Comparison of ENCODE assay signal across 19 cellular contexts in genomic region chr3:16463914-16464313, GRCh38. TPM values are rescaled to one million over a fixed set of nuclear protein-coding genes. Genes with fewer than 3 reads are reported as not detected.
DNase-seq lines count a peak whose midpoint lies in the region; ATAC-seq and TF ChIP-seq lines count a peak whose summit lies in the region.
"Had no signal": no experiment of that assay in that cellular context is flagged by ENCODE, and none has a peak within 500 bp of the region (broad histone marks: within the 10 kb centered on the region; RNA-seq: fewer than 3 reads in every experiment).

No MANE protein-coding gene starts in this region.

- H3K4me1 ChIP-seq in OCI-LY1 (ENCODE audit: insufficient read depth, low read length, severe bottlenecking) (peaks cover 93% of the 10 kb centered on the region), testis (peaks cover 4% of the 10 kb centered on the region)
- H3K4me1 ChIP-seq: body of pancreas, HAP-1, suprapubic skin had no signal

- H3K27me3 ChIP-seq in OCI-LY1 (ENCODE audit: insufficient read depth, low read length) = no peaks in the 10 kb centered on the region
- no peaks in the 10 kb centered on the region for H3K27me3 ChIP-seq in testis
- H3K27me3 ChIP-seq: body of pancreas, gastroesophageal sphincter, MG63, suprapubic skin had no signal

- peak overlapping the region; percentile 38; the same call in 1 of the 2 replicates for H3K9ac ChIP-seq in OCI-LY1 (ENCODE audit: low read length)

- H3K27ac ChIP-seq in OCI-LY1 (ENCODE audit: low read depth, low read length, poor library complexity, severe bottlenecking) (peak overlapping the region; percentile 95), testis (peak overlapping the region; percentile 3 to 15)
- H3K27ac ChIP-seq: body of pancreas, suprapubic skin had no signal

- H3F3A ChIP-seq in OCI-LY1 (ENCODE audit: insufficient read depth, low read length) = peaks cover 8% of the 10 kb centered on the region; the same call in 1 of the 2 replicates

- H3K4me2 ChIP-seq in OCI-LY1 (ENCODE audit: low read length) = peak overlapping the region; percentile 17; the same call in 1 of the 2 replicates

- peaks cover 97% of the 10 kb centered on the region for H3K79me2 ChIP-seq in OCI-LY1 (ENCODE audit: insufficient read depth, low read length)

- TF ChIP-seq CTCF in OCI-LY1 (IDR thresholded peaks at IDR 0.05; ENCODE audit: low read length) (no peak), glutamatergic neuron (IDR thresholded peaks at IDR 0.05; ENCODE audit: partially characterized antibody, unreplicated experiment) (no peak), testis (IDR thresholded peaks at IDR 0.05) (no peak)

- H3K9me3 Mint-ChIP-seq in glutamatergic neuron (ENCODE audit: unreplicated experiment) = no peaks in the 10 kb centered on the region
- H3K9me3 Mint-ChIP-seq: activated CD4-positive, alpha-beta memory T cell treated with anti-CD3 and anti-CD28 coated beads for 36 hours; CD14-positive monocyte had no signal

- H3K9me2 ChIP-seq in OCI-LY1 (ENCODE audit: low read depth, low read length) = no peaks in the 10 kb centered on the region

- 57 to 77% methylated on average over 5 of the region's 5 CpGs for WGBS in testis, 2 donors

- H3K4me3 Mint-ChIP-seq in glutamatergic neuron (ENCODE audit: unreplicated experiment) = no peak overlapping the region
- H3K4me3 Mint-ChIP-seq: activated CD4-positive, alpha-beta memory T cell treated with anti-CD3 and anti-CD28 coated beads for 36 hours; CD14-positive monocyte had no signal

- H3K36me3 Mint-ChIP-seq in glutamatergic neuron (ENCODE audit: unreplicated experiment) = no peaks in the 10 kb centered on the region

- ATAC-seq in Right ventricle myocardium inferior (peak; percentile 60), left cardiac atrium (no peak), HG02973 (IDR thresholded peaks at IDR 0.05; ENCODE audit: unreplicated experiment) (no peak), GM18520 (IDR thresholded peaks at IDR 0.05; ENCODE audit: unreplicated experiment) (no peak)
- ATAC-seq: body of pancreas, gastroesophageal sphincter had no signal

- no peak for TF ChIP-seq POLR2A in testis (IDR thresholded peaks at IDR 0.05)

- peaks cover 10% of the 10 kb centered on the region for H3K4me1 Mint-ChIP-seq in glutamatergic neuron (ENCODE audit: low read depth, unreplicated experiment)

- no peak overlapping the region for H2AFZ ChIP-seq in OCI-LY1 (ENCODE audit: low read length)

- no peaks in the 10 kb centered on the region for H4K20me1 ChIP-seq in OCI-LY1 (ENCODE audit: insufficient read depth, low read length)

- H3K4me3 ChIP-seq in OCI-LY1 (ENCODE audit: low read depth, low read length, poor library complexity, severe bottlenecking) = no peak overlapping the region
- no peak overlapping the region for H3K4me3 ChIP-seq in testis
- H3K4me3 ChIP-seq: body of pancreas, gastroesophageal sphincter, HAP-1, MG63, suprapubic skin had no signal

- H3K27me3 Mint-ChIP-seq in glutamatergic neuron (ENCODE audit: unreplicated experiment) = no peaks in the 10 kb centered on the region
- H3K27me3 Mint-ChIP-seq: activated CD4-positive, alpha-beta memory T cell treated with anti-CD3 and anti-CD28 coated beads for 36 hours had no signal

- peaks cover 84% of the 10 kb centered on the region for H3K36me3 ChIP-seq in OCI-LY1 (ENCODE audit: insufficient read depth, low read length)
- no peaks in the 10 kb centered on the region for H3K36me3 ChIP-seq in testis (ENCODE audit: low read depth, missing control alignments)
- H3K36me3 ChIP-seq: gastroesophageal sphincter, HAP-1, MG63, suprapubic skin had no signal

- peak overlapping the region; percentile 1 for H3K27ac Mint-ChIP-seq in glutamatergic neuron (ENCODE audit: unreplicated experiment)

- intact Hi-C loops in Right ventricle myocardium inferior (cut with DNase I) (no loop called here), left cardiac atrium (cut with DNase I) (no loop called here), testis (cut with DNase I; ENCODE audit: low total_unique reads) (no loop called here)

- H3K9me3 ChIP-seq in OCI-LY1 (ENCODE audit: low read length) (no peaks in the 10 kb centered on the region), testis (no peaks in the 10 kb centered on the region)
- H3K9me3 ChIP-seq: body of pancreas, gastroesophageal sphincter, HAP-1, MG63, suprapubic skin had no signal

- no peak for DNase-seq in Right ventricle myocardium inferior (ENCODE audit: missing footprints)
- DNase-seq in left cardiac atrium = no peak
- DNase-seq in glutamatergic neuron = no peak
- DNase-seq in testis = no peak
- no peak for DNase-seq in DMS79 (lab: John Stamatoyannopoulos, UW)
- DNase-seq: activated CD4-positive, alpha-beta memory T cell treated with anti-CD3 and anti-CD28 coated beads for 36 hours; body of pancreas; effector CD8-positive, alpha-beta T cell; kidney; MG63; NCI-H1417 treated with DMSO at 0.1 percent for 48 hours; NK-92 treated with Interleukin-12 subunit alpha and Interleukin-12 subunit beta, amount 100 ng/mL, for 24 hours had no signal

RNA-seq across cellular contexts. Expression of gene RFTN1, which starts 49.6 kb away (rescaled TPM):
- total RNA-seq in Right ventricle myocardium inferior = 26.8 TPM
- 10 to 100 TPM; 28.0 to 28.8 TPM for total RNA-seq in left cardiac atrium
- total RNA-seq in glutamatergic neuron (ENCODE audit: unreplicated experiment) = 6.4 TPM
- 10 to 100 TPM; 20.8 to 25.7 TPM for total RNA-seq in testis
- polyA plus RNA-seq in testis (ENCODE audit: insufficient read depth, low read depth, low replicate concordance) = 22.2 TPM
